12 cellular contexts compared by ENCODE assay signal in the genomic region with DNA sequence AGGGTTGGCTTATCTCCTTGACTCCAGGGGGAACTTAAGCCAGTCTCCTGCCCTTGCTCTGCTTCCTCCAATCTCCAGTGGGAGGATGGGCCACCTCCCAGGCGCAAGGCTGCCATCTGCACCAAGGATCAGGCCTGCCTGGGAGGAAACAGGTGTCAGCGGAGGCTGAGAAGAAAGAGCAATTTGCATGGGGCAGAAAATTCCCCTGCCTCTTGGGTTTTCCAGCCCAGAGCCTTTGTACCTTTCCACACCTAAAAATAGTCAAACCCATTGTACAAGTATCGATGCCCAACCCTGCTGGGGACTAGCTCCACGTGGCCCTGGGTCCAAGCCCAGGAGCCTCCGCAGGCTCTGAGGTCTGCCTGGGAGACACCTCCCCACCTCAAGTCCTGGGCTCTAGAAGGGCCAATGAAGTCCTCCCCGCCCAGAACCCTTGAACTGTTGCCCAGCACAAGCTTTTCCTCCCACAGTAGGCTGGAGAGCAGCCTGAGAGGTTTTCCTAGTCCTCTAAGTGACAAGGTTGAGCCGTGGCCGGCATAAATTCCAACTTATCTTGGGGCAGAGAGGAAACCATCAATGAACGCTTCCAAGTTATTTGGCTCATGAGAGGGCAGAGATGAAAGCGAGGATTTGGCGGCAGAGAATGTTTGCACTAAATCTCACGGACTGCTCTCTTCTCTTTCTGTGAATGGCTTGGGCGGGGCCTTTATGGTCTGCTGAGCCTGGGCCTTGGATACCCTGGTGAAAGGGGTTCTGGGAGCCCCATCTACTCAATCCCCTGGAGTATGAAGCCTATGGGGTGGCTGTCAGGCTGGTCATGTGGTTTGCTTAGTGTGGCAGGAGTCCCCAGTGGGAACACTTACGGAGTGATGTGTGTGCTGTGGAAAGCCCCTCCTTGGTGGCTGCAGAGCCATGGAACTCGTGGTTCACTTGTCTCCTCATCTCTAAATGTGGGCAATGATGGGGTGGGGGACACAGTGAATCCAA. TPM values are rescaled to one million over a fixed set of nuclear protein-coding genes. Genes with fewer than 3 reads are reported as not detected.
DNase-seq lines count a peak whose midpoint lies in the region; ATAC-seq and TF ChIP-seq lines count a peak whose summit lies in the region.
"Had no signal": no experiment of that assay in that cellular context is flagged by ENCODE, and none has a peak within 500 bp of the region (broad histone marks: within the 10 kb centered on the region; RNA-seq: fewer than 3 reads in every experiment).

No MANE protein-coding gene starts in this region.

- POLR2A ChIA-PET in RWPE1 (lab: Yijun Ruan, JAX; ENCODE audit: low non-redundant PET) = no interaction called here

- H3K36me3 Mint-ChIP-seq in activated T-cell treated with anti-CD3 and anti-CD28 coated beads, Interleukin-2, amount 50 U/mL, for 24 hours (ENCODE audit: low read depth) = peaks cover 85% of the 10 kb centered on the region
- H3K36me3 Mint-ChIP-seq in glutamatergic neuron (ENCODE audit: unreplicated experiment) = no peaks in the 10 kb centered on the region

- peak; percentile 41 for ATAC-seq in HG02610 (IDR thresholded peaks at IDR 0.05; ENCODE audit: unreplicated experiment)
- ATAC-seq in stimulated activated naive CD8-positive, alpha-beta T cell treated with anti-CD3 and anti-CD28 coated beads, Interleukin-15, Interleukin-2, amounts not matched to agents 100 U/mL and 50 U/mL, for 24 hours = peak; percentile 19
- no peak for ATAC-seq in HG03457 (IDR thresholded peaks at IDR 0.05; ENCODE audit: unreplicated experiment)

- no peaks in the 10 kb centered on the region for H3K27me3 Mint-ChIP-seq in activated T-cell treated with anti-CD3 and anti-CD28 coated beads, Interleukin-2, amount 50 U/mL, for 24 hours
- peaks cover under 1% of the 10 kb centered on the region for H3K27me3 Mint-ChIP-seq in glutamatergic neuron (ENCODE audit: unreplicated experiment)
- H3K27me3 Mint-ChIP-seq: central memory CD8-positive, alpha-beta T cell had no signal

- H3K4me1 Mint-ChIP-seq in activated T-cell treated with anti-CD3 and anti-CD28 coated beads, Interleukin-2, amount 50 U/mL, for 24 hours (ENCODE audit: low read depth) = peaks cover 76% of the 10 kb centered on the region
- H3K4me1 Mint-ChIP-seq in glutamatergic neuron (ENCODE audit: low read depth, unreplicated experiment) = no peaks in the 10 kb centered on the region

- H3K27ac ChIP-seq in RWPE1 = peak overlapping the region; percentile 1; the same call in 1 of the 2 replicates
- H3K27ac ChIP-seq: KMS-11, psoas muscle had no signal

- TF ChIP-seq CTCF in RWPE1 (conservative IDR thresholded peaks at IDR 0.05; ENCODE audit: low read depth) (no peak), glutamatergic neuron (IDR thresholded peaks at IDR 0.05; ENCODE audit: partially characterized antibody, unreplicated experiment) (no peak)

- peak overlapping the region; percentile 86 for H3K27ac Mint-ChIP-seq in activated T-cell treated with anti-CD3 and anti-CD28 coated beads, Interleukin-2, amount 50 U/mL, for 24 hours
- H3K27ac Mint-ChIP-seq in glutamatergic neuron (ENCODE audit: unreplicated experiment) = no peak overlapping the region

- H3K9me3 Mint-ChIP-seq in activated T-cell treated with anti-CD3 and anti-CD28 coated beads, Interleukin-2, amount 50 U/mL, for 24 hours = no peaks in the 10 kb centered on the region
- H3K9me3 Mint-ChIP-seq in glutamatergic neuron (ENCODE audit: unreplicated experiment) = no peaks in the 10 kb centered on the region
- H3K9me3 Mint-ChIP-seq: central memory CD8-positive, alpha-beta T cell had no signal

- CTCF ChIA-PET in RWPE1 (lab: Yijun Ruan, JAX) = interaction anchor here (0.6 to 1.0 kb wide), 3 partner anchors 13 to 89 kb away, joined by 3 to 6 read pairs (median 4); no protein-coding TSS in a partner anchor

- H3K4me3 Mint-ChIP-seq in activated T-cell treated with anti-CD3 and anti-CD28 coated beads, Interleukin-2, amount 50 U/mL, for 24 hours = no peak overlapping the region
- H3K4me3 Mint-ChIP-seq in glutamatergic neuron (ENCODE audit: unreplicated experiment) = no peak overlapping the region
- H3K4me3 Mint-ChIP-seq: central memory CD8-positive, alpha-beta T cell had no signal

- DNase-seq in activated T-cell treated with anti-CD3 and anti-CD28 coated beads, Interleukin-2, amount 50 U/mL, for 24 hours = no peak
- DNase-seq in activated T-cell treated with anti-CD3 and anti-CD28 coated beads, Interleukin-2, amount 50 U/mL, for 48 hours = no peak
- DNase-seq in RWPE1 (ENCODE audit: low spot score) (no peak), NCI-H1048 (lab: John Stamatoyannopoulos, UW) (no peak), glutamatergic neuron (no peak)
- DNase-seq in stimulated activated naive CD8-positive, alpha-beta T cell treated with anti-CD3 and anti-CD28 coated beads, Interleukin-15, Interleukin-2, amounts not matched to agents 100 U/mL and 50 U/mL, for 24 hours = peak; percentile 27
- DNase-seq: NCI-H748 treated with DMSO at 0.1 percent for 48 hours had no signal

RNA-seq across cellular contexts. Expression of a gene that starts 15.6 kb away (rescaled TPM):
- total RNA-seq in glutamatergic neuron (ENCODE audit: unreplicated experiment) = 2.1 TPM
